In the genomic region with DNA sequence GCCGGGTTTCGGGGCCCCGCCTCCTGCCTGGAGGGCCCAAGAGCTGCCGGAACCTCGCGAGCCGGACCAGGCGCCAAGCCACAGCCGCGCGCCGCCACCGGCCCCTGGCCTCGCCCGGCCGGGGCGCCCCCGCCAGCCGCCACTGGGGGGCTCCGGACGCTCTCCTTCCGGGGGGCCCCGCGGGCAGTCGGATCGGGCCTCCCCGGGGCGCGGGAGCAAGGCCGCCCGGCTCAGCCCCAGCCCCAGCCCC, we compare ENCODE assay signal across 8 cellular contexts. TPM values are rescaled to one million over a fixed set of nuclear protein-coding genes. Genes with fewer than 3 reads are reported as not detected.
DNase-seq lines count a peak whose midpoint lies in the region; ATAC-seq, FAIRE-seq and TF ChIP-seq lines count a peak whose summit lies in the region.

No MANE protein-coding gene starts in this region.

- H3K36me3 Mint-ChIP-seq in stimulated activated effector memory CD8-positive, alpha-beta T cell treated with anti-CD3 and anti-CD28 coated beads, Interleukin-12 subunit alpha, Interleukin-12 subunit beta, amount 100 ng/mL, for 72 hours: peaks cover 24% of the 10 kb centered on the region

- peaks cover 4% of the 10 kb centered on the region for H3K9me3 Mint-ChIP-seq in stimulated activated effector memory CD8-positive, alpha-beta T cell treated with anti-CD3 and anti-CD28 coated beads, Interleukin-12 subunit alpha, Interleukin-12 subunit beta, amount 100 ng/mL, for 72 hours

- peak overlapping the region; percentile 99 for H3K27ac ChIP-seq in ACC112 (ENCODE audit: low read depth, low read length)

- H3K27ac Mint-ChIP-seq in stimulated activated effector memory CD8-positive, alpha-beta T cell treated with anti-CD3 and anti-CD28 coated beads, Interleukin-12 subunit alpha, Interleukin-12 subunit beta, amount 100 ng/mL, for 72 hours: peak overlapping the region; percentile 100

- H2AFZ ChIP-seq in ACC112 (ENCODE audit: low read length, unreplicated experiment): peak overlapping the region; percentile 70

- no peak for FAIRE-seq in bronchial epithelial cell (lab: Jason Lieb, UNC)

- peaks cover 13% of the 10 kb centered on the region for H3K4me1 ChIP-seq in ACC112 (ENCODE audit: control insufficient read depth, insufficient read depth, low read length, unreplicated experiment)

- no peaks in the 10 kb centered on the region for H3K27me3 ChIP-seq in ACC112 (ENCODE audit: insufficient read depth, low read length)
- no peaks in the 10 kb centered on the region for H3K27me3 ChIP-seq in bronchial epithelial cell (ENCODE audit: control insufficient read depth, insufficient read depth, low read length)

- no peak for TF ChIP-seq CTCF in bronchial epithelial cell (IDR thresholded peaks at IDR 0.05; ENCODE audit: insufficient read depth, low read length, severe bottlenecking)

- H3K36me3 ChIP-seq in ACC112 (ENCODE audit: insufficient read depth, low read length) (no peaks in the 10 kb centered on the region), bronchial epithelial cell (ENCODE audit: control insufficient read depth, insufficient read depth, low read length) (no peaks in the 10 kb centered on the region)

- H3K4me3 Mint-ChIP-seq in stimulated activated effector memory CD8-positive, alpha-beta T cell treated with anti-CD3 and anti-CD28 coated beads, Interleukin-12 subunit alpha, Interleukin-12 subunit beta, amount 100 ng/mL, for 72 hours: peak overlapping the region; percentile 93

- peak; percentile 54 for ATAC-seq in HG03045 (IDR thresholded peaks at IDR 0.05; ENCODE audit: unreplicated experiment)
- peak; percentile 61 for ATAC-seq in stimulated activated effector memory CD8-positive, alpha-beta T cell treated with anti-CD3 and anti-CD28 coated beads, Interleukin-12 subunit alpha, Interleukin-12 subunit beta, amount 100 ng/mL, for 72 hours

- DNase-seq in GF-D8 (lab: John Stamatoyannopoulos, UW) (peak; percentile 58), RPMI7951 (ENCODE audit: low read depth) (peak; percentile 86), bronchial epithelial cell (ENCODE audit: low read depth) (no peak), left kidney (ENCODE audit: low read depth, low spot score) (peak; percentile 93), 8988T (no peak)
- no peak for DNase-seq in stimulated activated effector memory CD8-positive, alpha-beta T cell treated with anti-CD3 and anti-CD28 coated beads, Interleukin-12 subunit alpha, Interleukin-12 subunit beta, amount 100 ng/mL, for 72 hours (ENCODE audit: low spot score in 2 of 2)

- no peaks in the 10 kb centered on the region for H3K79me2 ChIP-seq in ACC112 (ENCODE audit: control insufficient read depth, insufficient read depth, low read length, unreplicated experiment)

- H3K4me3 ChIP-seq in ACC112 (ENCODE audit: low read depth, low read length): peak overlapping the region; percentile 90
- H3K4me3 ChIP-seq in bronchial epithelial cell (ENCODE audit: low read depth, low read length): peak overlapping the region; percentile 53

- peaks cover 18% of the 10 kb centered on the region for H3K4me1 Mint-ChIP-seq in stimulated activated effector memory CD8-positive, alpha-beta T cell treated with anti-CD3 and anti-CD28 coated beads, Interleukin-12 subunit alpha, Interleukin-12 subunit beta, amount 100 ng/mL, for 72 hours

RNA-seq across cellular contexts. Expression of a gene that starts 17.4 kb away (rescaled TPM):
- not detected in 2 replicates for total RNA-seq in RPMI7951 (2014; rRNA removed; shearing (Covaris generic))
- total RNA-seq in bronchial epithelial cell: 0.38 TPM in 1 of 2 replicates, not detected in the other

RNA-seq across cellular contexts. Expression of a gene that starts 45.9 kb away (rescaled TPM):
- total RNA-seq in RPMI7951 (2014; rRNA removed; shearing (Covaris generic)): not detected in 2 replicates
- total RNA-seq in bronchial epithelial cell: not detected in 2 replicates

Comparison
In these comparisons a context has a peak if more than half of its experiments do, and no peak if none do; other contexts are left out.
1. DNase-seq: peak in GF-D8 (single experiment), RPMI7951 (single experiment) and left kidney (single experiment); none in bronchial epithelial cell (single experiment), stimulated activated effector memory CD8-positive, alpha-beta T cell treated with anti-CD3 and anti-CD28 coated beads, Interleukin-12 subunit alpha, Interleukin-12 subunit beta, amount 100 ng/mL, for 72 hours (0 of 2) and 8988T (single experiment).